In genomic region chr20:58595167-58595566, GRCh38 we compare ENCODE assay signal across 27 cellular contexts.
"Had no signal": no experiment of that assay in that cellular context is flagged by ENCODE, and none has a peak within 500 bp of the region (broad histone marks: within the 10 kb centered on the region; RNA-seq: fewer than 3 reads in every experiment).

No MANE protein-coding gene starts in this region.

- DNase-seq: activated CD4-positive, alpha-beta T cell treated with anti-CD3 and anti-CD28 coated beads for 48 hours; activated CD4-positive, alpha-beta T cell treated with anti-CD3 and anti-CD28 coated beads, Interleukin-2, amount 50 U/mL, for 4 hours; activated CD4-positive, CD25-positive, alpha-beta regulatory T cell treated with anti-CD3 and anti-CD28 coated beads, Interleukin-2, amount 50 U/mL, for 72 hours; activated CD8-positive, alpha-beta memory T cell treated with anti-CD3 and anti-CD28 coated beads, Interleukin-2, amount 50 U/mL, for 48 hours; activated CD8-positive, alpha-beta T cell treated with anti-CD3 and anti-CD28 coated beads, Interleukin-2, amount 10 ng/mL, durations not matched to agents 7 days and 5 days; activated naive CD4-positive, alpha-beta T cell treated with anti-CD3 and anti-CD28 coated beads, Interleukin-2, amount 50 U/mL, for 16 hours; activated naive CD8-positive, alpha-beta T cell treated with anti-CD3 and anti-CD28 coated beads, Interleukin-2, amount 10 ng/mL, durations not matched to agents 7 days and 5 days; activated T-cell treated with anti-CD3 and anti-CD28 coated beads, Interleukin-2, amount 50 U/mL, for 1 hour; adrenal gland; anterior cingulate cortex; caudate nucleus; MG63; MV-4-11; NCI-H1092 treated with DMSO at 0.1 percent for 48 hours; NCI-H1436; NCI-H1694 treated with DMSO at 0.1 percent for 48 hours; NCI-H2029 treated with DMSO at 0.1 percent for 48 hours; NCI-H345; NCI-H510A; NCI-H526 treated with DMSO at 0.1 percent for 48 hours; NCI-H82; PC-9; SIG-M5; T-helper 17 cell; T-helper 9 cell had no signal

- H3K4me2 ChIP-seq: KMS-11, PC-9 had no signal

- H2AFZ ChIP-seq: PC-9 had no signal

- H3K4me3 ChIP-seq: adrenal gland, MG63, PC-9 had no signal

- H3K27me3 ChIP-seq: adrenal gland, MG63 had no signal

- H3K27ac ChIP-seq: adrenal gland, KMS-11, PC-9 had no signal

- H3K4me1 ChIP-seq: adrenal gland had no signal

- H3K9me3 ChIP-seq: adrenal gland, MG63 had no signal

- ATAC-seq: activated CD8-positive, alpha-beta T cell treated with anti-CD3 and anti-CD28 coated beads, Interleukin-2, amount 10 ng/mL, durations not matched to agents 7 days and 5 days; T-helper 17 cell; WTC11 had no signal

- H3K36me3 ChIP-seq: adrenal gland, MG63 had no signal
